5 cellular contexts compared by ENCODE assay signal in genomic region chr15:32167913-32168312, GRCh38.
DNase-seq lines count a peak whose midpoint lies in the region; ATAC-seq, FAIRE-seq and TF ChIP-seq lines count a peak whose summit lies in the region.
"Not testable (repeated sequence)": the region's sequence is repeated elsewhere in the genome, so short reads cannot be mapped to it uniquely, and the experiment has no call there.

No MANE protein-coding gene starts in this region.

- not testable (repeated sequence) for TF ChIP-seq EP300 in K562 (IDR thresholded peaks at IDR 0.05; ENCODE audit: low read length)

- CTCF ChIA-PET in K562 (lab: Yijun Ruan, JAX; ENCODE audit: low intra/inter-chr PET ratio); naive thymus-derived CD4-positive, alpha-beta T cell (lab: Charles Lee): not testable (repeated sequence)

- not testable (repeated sequence) for H3K36me3 ChIP-seq in K562 (ENCODE audit: control insufficient read depth, insufficient read depth, low read length); kidney (ENCODE audit: control insufficient read depth in 1 of 2, insufficient read depth in 2 of 2, low read length in 2 of 2); naive thymus-derived CD4-positive, alpha-beta T cell (ENCODE audit: control insufficient read depth in 2 of 3, insufficient read depth in 3 of 3, low read length in 3 of 3); upper lobe of right lung

- not testable (repeated sequence) for H3K36me3 Mint-ChIP-seq in naive thymus-derived CD4-positive, alpha-beta T cell

- WGBS in K562 (ENCODE audit: insufficient coverage, low coverage, missing lambda C conversion rate), result no CpG with 5 or more reads among the region's 35 CpGs

- H4K20me1 ChIP-seq in K562 (replicated peaks; ENCODE audit: control insufficient read depth, insufficient read depth, low read length), result not testable (repeated sequence)

- POLR2A ChIA-PET in K562 (lab: Yijun Ruan, JAX); naive thymus-derived CD4-positive, alpha-beta T cell (lab: Charles Lee): not testable (repeated sequence)

- intact Hi-C loops in K562 (cut with micrococcal nuclease); kidney (cut with DNase I); naive thymus-derived CD4-positive, alpha-beta T cell (cut with micrococcal nuclease); upper lobe of right lung (cut with DNase I): not testable (repeated sequence)

- not testable (repeated sequence) for H3K27ac Mint-ChIP-seq in naive thymus-derived CD4-positive, alpha-beta T cell

- not testable (repeated sequence) for H3K9ac ChIP-seq in K562 (ENCODE audit: insufficient read depth in 1 of 2, low read depth in 2 of 2, low read length in 2 of 2); kidney (ENCODE audit: low read length in 2 of 2)

- H3K79me2 ChIP-seq in K562 (ENCODE audit: control insufficient read depth, insufficient read depth, low read length), result not testable (repeated sequence)

- not testable (repeated sequence) for TF ChIP-seq CTCF in K562 (IDR thresholded peaks at IDR 0.05 in 2 of 3, conservative IDR thresholded peaks at IDR 0.05 in 1 of 3; ENCODE audit: insufficient read depth in 2 of 3, low read depth in 1 of 3, low read length in 3 of 3); kidney (IDR thresholded peaks at IDR 0.05; ENCODE audit: borderline replicate concordance, extremely low read depth, insufficient read depth); upper lobe of right lung (IDR thresholded peaks at IDR 0.05)

- H3K4me2 ChIP-seq in K562 (ENCODE audit: insufficient read depth, low read length), result not testable (repeated sequence)

- DNase-seq in K562 (ENCODE audit: extremely low read depth in 1 of 4, low spot score in 3 of 4); naive thymus-derived CD4-positive, alpha-beta T cell; stimulated activated naive CD8-positive, alpha-beta T cell treated with anti-CD3 and anti-CD28 coated beads, Interleukin-15, Interleukin-2, amounts not matched to agents 100 U/mL and 50 U/mL, for 24 hours: not testable (repeated sequence)
- DNase-seq in kidney (peak; percentile 34), upper lobe of right lung (peak; percentile 47)

- TF ChIP-seq RAD21 in K562 (CRISPR knock-in tag; conservative IDR thresholded peaks at IDR 0.05 in 1 of 2, IDR thresholded peaks at IDR 0.05 in 1 of 2), result not testable (repeated sequence)

- not testable (repeated sequence) for H3K9me3 ChIP-seq in K562 (replicated peaks; ENCODE audit: control insufficient read depth, insufficient read depth, low read depth, low read length); kidney (ENCODE audit: control insufficient read depth in 1 of 2, low read length in 2 of 2); naive thymus-derived CD4-positive, alpha-beta T cell (ENCODE audit: control insufficient read depth in 2 of 3, low read length in 3 of 3); upper lobe of right lung

- not testable (repeated sequence) for H3K4me1 ChIP-seq in K562 (replicated peaks in 1 of 2; ENCODE audit: control insufficient read depth in 2 of 2, insufficient read depth in 2 of 2, low read length in 2 of 2); kidney (ENCODE audit: control insufficient read depth in 1 of 2, insufficient read depth in 1 of 2, low read depth in 1 of 2, low read length in 2 of 2); naive thymus-derived CD4-positive, alpha-beta T cell (ENCODE audit: control insufficient read depth in 2 of 2, insufficient read depth in 2 of 2, low read length in 2 of 2); upper lobe of right lung

- not testable (repeated sequence) for H3K4me3 ChIP-seq in K562; kidney (ENCODE audit: low read length in 2 of 2); naive thymus-derived CD4-positive, alpha-beta T cell (ENCODE audit: low read length); upper lobe of right lung

- not testable (repeated sequence) for H3K4me1 Mint-ChIP-seq in naive thymus-derived CD4-positive, alpha-beta T cell

- not testable (repeated sequence) for H3K9me3 Mint-ChIP-seq in naive thymus-derived CD4-positive, alpha-beta T cell

- not testable (repeated sequence) for FAIRE-seq in K562 (lab: Jason Lieb, UNC); kidney (lab: Jason Lieb, UNC)

- TF ChIP-seq POLR2A in K562 (conservative IDR thresholded peaks at IDR 0.05), result not testable (repeated sequence)

- not testable (repeated sequence) for H3K9me1 ChIP-seq in K562 (ENCODE audit: control insufficient read depth, insufficient read depth, low read length)

- ATAC-seq in K562 (peak; percentile 75), upper lobe of right lung (peak; percentile 57)
- peak; percentile 34 for ATAC-seq in naive thymus-derived CD4-positive, alpha-beta T cell
- ATAC-seq in stimulated activated naive CD8-positive, alpha-beta T cell treated with anti-CD3 and anti-CD28 coated beads, Interleukin-15, Interleukin-2, amounts not matched to agents 100 U/mL and 50 U/mL, for 24 hours, result peak; percentile 19

- H3K27ac ChIP-seq in K562 (ENCODE audit: extremely low read depth, low read depth, low read length); kidney (ENCODE audit: low read depth in 2 of 2, low read length in 2 of 2); naive thymus-derived CD4-positive, alpha-beta T cell (ENCODE audit: low read depth, low read length); upper lobe of right lung: not testable (repeated sequence)

- H3K27me3 ChIP-seq in K562 (ENCODE audit: control insufficient read depth in 2 of 2, insufficient read depth in 2 of 2, low read length in 2 of 2); naive thymus-derived CD4-positive, alpha-beta T cell (ENCODE audit: control insufficient read depth in 2 of 2, insufficient read depth in 2 of 2, low read length in 2 of 2); upper lobe of right lung: not testable (repeated sequence)

- H2AFZ ChIP-seq in K562 (ENCODE audit: low read depth, low read length), result not testable (repeated sequence)

- not testable (repeated sequence) for BruUV-seq in K562 (replicated peaks; lab: Mats Ljungman, UMichigan)

- H3K4me3 Mint-ChIP-seq in naive thymus-derived CD4-positive, alpha-beta T cell, result not testable (repeated sequence)

- in situ Hi-C loops in K562 (cut with MboI), result not testable (repeated sequence)

- H3K27me3 Mint-ChIP-seq in naive thymus-derived CD4-positive, alpha-beta T cell, result not testable (repeated sequence)

Comparison
In these comparisons a context has a peak if more than half of its experiments do, and no peak if none do; other contexts are left out.
1. ATAC-seq: peak in every context shown above with its lines; median percentile 75 in K562; 57 in upper lobe of right lung; 34 in naive thymus-derived CD4-positive, alpha-beta T cell; 19 in stimulated activated naive CD8-positive, alpha-beta T cell treated with anti-CD3 and anti-CD28 coated beads, Interleukin-15, Interleukin-2, amounts not matched to agents 100 U/mL and 50 U/mL, for 24 hours.